ENCODE assay signal across 21 cellular contexts in genomic region chr2:234761910-234762309, GRCh38.
"Had no signal": no experiment of that assay in that cellular context is flagged by ENCODE, and none has a peak within 500 bp of the region (broad histone marks: within the 10 kb centered on the region; RNA-seq: fewer than 3 reads in every experiment).

No MANE protein-coding gene starts in this region.

- H3K9ac ChIP-seq: neural progenitor cell had no signal

- H3K27ac ChIP-seq: neural progenitor cell, stomach, suprapubic skin, transverse colon had no signal

- DNase-seq: activated CD4-positive, alpha-beta T cell treated with anti-CD3 and anti-CD28 coated beads for 1 hour; activated CD4-positive, alpha-beta T cell treated with anti-CD3 and anti-CD28 coated beads, Interleukin-2, amount 50 U/mL, for 1 hour; activated CD8-positive, alpha-beta T cell treated with anti-CD3 and anti-CD28 coated beads, Interleukin-2, amount 10 ng/mL, durations not matched to agents 7 days and 5 days; activated gamma-delta T cell; activated naive CD4-positive, alpha-beta T cell treated with anti-CD3 and anti-CD28 coated beads, Interleukin-2, amount 50 U/mL, for 16 hours; activated naive CD8-positive, alpha-beta T cell treated with anti-CD3 and anti-CD28 coated beads, Interleukin-2, amount 50 U/mL, for 24 hours; anterior cingulate cortex; effector CD8-positive, alpha-beta T cell; head of caudate nucleus; hypothalamus; naive thymus-derived CD4-positive, alpha-beta T cell; posterior cingulate gyrus; small intestine; stimulated activated CD4-positive, alpha-beta T cell treated with anti-CD3 and anti-CD28 coated beads, Interleukin-2, amount 100 ng/mL, for 24 hours; stomach; T-helper 9 cell; transverse colon had no signal

- H3K4me1 ChIP-seq: neural progenitor cell, stomach, suprapubic skin, transverse colon had no signal

- H3K4me2 ChIP-seq: neural progenitor cell had no signal

- H2AFZ ChIP-seq: neural progenitor cell had no signal

- H3K9me3 ChIP-seq: suprapubic skin, transverse colon had no signal

- H3K36me3 ChIP-seq: neural progenitor cell, stomach, suprapubic skin, transverse colon had no signal

- H3K4me3 ChIP-seq: neural progenitor cell, stomach, suprapubic skin, transverse colon had no signal

- ATAC-seq: activated CD8-positive, alpha-beta T cell treated with anti-CD3 and anti-CD28 coated beads, Interleukin-2, amount 10 ng/mL, durations not matched to agents 7 days and 5 days; activated naive CD8-positive, alpha-beta T cell treated with anti-CD3 and anti-CD28 coated beads, Interleukin-2, amount 50 U/mL, for 24 hours; naive thymus-derived CD4-positive, alpha-beta T cell; sciatic nerve; stimulated activated effector memory CD8-positive, alpha-beta T cell treated with anti-CD3 and anti-CD28 coated beads, Interleukin-12 subunit alpha, Interleukin-12 subunit beta, amount 100 ng/mL, for 72 hours had no signal

- H3K27me3 ChIP-seq: neural progenitor cell, stomach, suprapubic skin, transverse colon had no signal
